ENCODE assay signal across 1 cellular context in the genomic region with DNA sequence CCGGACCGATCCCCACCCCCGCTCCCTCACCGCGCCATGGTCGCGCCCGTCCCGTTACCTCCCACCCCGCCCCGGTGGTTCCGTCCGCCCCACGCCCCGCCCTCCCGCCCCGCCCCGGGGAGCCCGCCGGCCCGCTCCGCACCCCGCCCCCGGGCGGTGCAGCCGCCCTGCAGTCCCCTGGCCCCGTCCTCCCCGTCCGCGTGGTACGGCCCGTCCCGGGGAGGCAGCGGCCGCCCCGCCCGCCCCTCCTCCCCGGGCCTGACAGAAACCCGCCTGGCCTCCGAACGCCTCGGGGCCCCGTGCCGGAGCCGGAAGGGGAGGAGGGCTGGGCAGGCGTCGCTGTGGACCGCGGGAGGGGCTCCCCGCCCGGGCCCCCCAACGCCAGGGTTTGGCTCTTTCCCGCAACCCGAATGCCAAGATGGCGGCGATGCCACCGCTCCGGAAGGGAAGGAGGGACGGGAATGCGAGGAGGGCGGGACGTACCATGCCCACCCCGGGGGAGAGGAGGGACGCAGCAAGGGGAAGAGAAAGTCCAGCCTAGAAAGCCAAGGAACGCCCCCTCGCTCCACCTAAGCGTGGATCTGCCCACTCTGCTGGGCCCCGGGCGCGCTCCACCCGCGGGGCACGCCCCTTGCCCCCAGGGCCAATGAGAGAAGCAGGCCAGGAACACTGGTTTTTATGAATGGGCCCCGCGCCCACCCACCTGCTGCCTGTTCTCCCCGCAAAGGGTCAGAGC.
TF ChIP-seq lines count a peak whose summit lies in the region.

A gene (minus strand): TSS at position 56 of the 736 bp plus-strand sequence. CDS start 132 bp downstream, outside the sequence.

TF ChIP-seq in K562, 482 proteins besides CTCF, POLR2A, EP300 and RAD21 (continued from another document and continues in another):
- TF ChIP-seq, protein P1, sequence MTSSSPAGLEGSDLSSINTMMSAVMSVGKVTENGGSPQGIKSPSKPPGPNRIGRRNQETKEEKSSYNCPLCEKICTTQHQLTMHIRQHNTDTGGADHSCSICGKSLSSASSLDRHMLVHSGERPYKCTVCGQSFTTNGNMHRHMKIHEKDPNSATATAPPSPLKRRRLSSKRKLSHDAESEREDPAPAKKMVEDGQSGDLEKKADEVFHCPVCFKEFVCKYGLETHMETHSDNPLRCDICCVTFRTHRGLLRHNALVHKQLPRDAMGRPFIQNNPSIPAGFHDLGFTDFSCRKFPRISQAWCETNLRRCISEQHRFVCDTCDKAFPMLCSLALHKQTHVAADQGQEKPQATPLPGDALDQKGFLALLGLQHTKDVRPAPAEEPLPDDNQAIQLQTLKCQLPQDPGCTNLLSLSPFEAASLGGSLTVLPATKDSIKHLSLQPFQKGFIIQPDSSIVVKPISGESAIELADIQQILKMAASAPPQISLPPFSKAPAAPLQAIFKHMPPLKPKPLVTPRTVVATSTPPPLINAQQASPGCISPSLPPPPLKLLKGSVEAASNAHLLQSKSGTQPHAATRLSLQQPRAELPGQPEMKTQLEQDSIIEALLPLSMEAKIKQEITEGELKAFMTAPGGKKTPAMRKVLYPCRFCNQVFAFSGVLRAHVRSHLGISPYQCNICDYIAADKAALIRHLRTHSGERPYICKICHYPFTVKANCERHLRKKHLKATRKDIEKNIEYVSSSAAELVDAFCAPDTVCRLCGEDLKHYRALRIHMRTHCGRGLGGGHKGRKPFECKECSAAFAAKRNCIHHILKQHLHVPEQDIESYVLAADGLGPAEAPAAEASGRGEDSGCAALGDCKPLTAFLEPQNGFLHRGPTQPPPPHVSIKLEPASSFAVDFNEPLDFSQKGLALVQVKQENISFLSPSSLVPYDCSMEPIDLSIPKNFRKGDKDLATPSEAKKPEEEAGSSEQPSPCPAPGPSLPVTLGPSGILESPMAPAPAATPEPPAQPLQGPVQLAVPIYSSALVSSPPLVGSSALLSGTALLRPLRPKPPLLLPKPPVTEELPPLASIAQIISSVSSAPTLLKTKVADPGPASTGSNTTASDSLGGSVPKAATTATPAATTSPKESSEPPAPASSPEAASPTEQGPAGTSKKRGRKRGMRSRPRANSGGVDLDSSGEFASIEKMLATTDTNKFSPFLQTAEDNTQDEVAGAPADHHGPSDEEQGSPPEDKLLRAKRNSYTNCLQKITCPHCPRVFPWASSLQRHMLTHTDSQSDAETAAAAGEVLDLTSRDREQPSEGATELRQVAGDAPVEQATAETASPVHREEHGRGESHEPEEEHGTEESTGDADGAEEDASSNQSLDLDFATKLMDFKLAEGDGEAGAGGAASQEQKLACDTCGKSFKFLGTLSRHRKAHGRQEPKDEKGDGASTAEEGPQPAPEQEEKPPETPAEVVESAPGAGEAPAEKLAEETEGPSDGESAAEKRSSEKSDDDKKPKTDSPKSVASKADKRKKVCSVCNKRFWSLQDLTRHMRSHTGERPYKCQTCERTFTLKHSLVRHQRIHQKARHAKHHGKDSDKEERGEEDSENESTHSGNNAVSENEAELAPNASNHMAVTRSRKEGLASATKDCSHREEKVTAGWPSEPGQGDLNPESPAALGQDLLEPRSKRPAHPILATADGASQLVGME (CRISPR knock-in tag; IDR thresholded peaks at IDR 0.05), result peak; percentile 53; the same call in 1 of the 2 replicates
- TF ChIP-seq ZNF717 (CRISPR knock-in tag; IDR thresholded peaks at IDR 0.05) (peak; percentile 77; the same call in 1 of the 2 replicates), KAT7 (CRISPR knock-in tag; IDR thresholded peaks at IDR 0.05; ENCODE audit: borderline replicate concordance) (0 out of 2 replicates have a peak, but pooled peaks have one; percentile 52), CCNT2 (IDR thresholded peaks at IDR 0.05; ENCODE audit: borderline replicate concordance, extremely low read depth, insufficient read length, low read depth, low read length) (peak; percentile 48), NR4A1 (CRISPR knock-in tag; IDR thresholded peaks at IDR 0.05) (peak; percentile 79), NR4A1 (tag; IDR thresholded peaks at IDR 0.05) (peak; percentile 47; the same call in 1 of the 2 replicates), MAFG (tag; conservative IDR thresholded peaks at IDR 0.05) (no peak), ZBTB7A (IDR thresholded peaks at IDR 0.05; ENCODE audit: borderline replicate concordance, control insufficient read depth, low read depth, low read length) (peak; percentile 69; the same call in 1 of the 2 replicates), HCFC1 (IDR thresholded peaks at IDR 0.05; ENCODE audit: low read depth, low read length) (peak; percentile 68), ATF7 (IDR thresholded peaks at IDR 0.05) (peak; percentile 99), GTF2E2 (tag; IDR thresholded peaks at IDR 0.05) (peak; percentile 53; the same call in 1 of the 2 replicates), PHF20 (IDR thresholded peaks at IDR 0.05; ENCODE audit: partially characterized antibody) (peak; percentile 73), KLF13 (tag; IDR thresholded peaks at IDR 0.05; ENCODE audit: borderline replicate concordance, low read depth) (peak; percentile 88), RNF2 (IDR thresholded peaks at IDR 0.05) (peak; percentile 80; the same call in 1 of the 2 replicates), NR3C1 (CRISPR knock-in tag; IDR thresholded peaks at IDR 0.05) (no peak), TAF1 (IDR thresholded peaks at IDR 0.05; ENCODE audit: control insufficient read depth, extremely low read depth, insufficient read depth, low read length, severe bottlenecking) (peak; percentile 66), ELF1 (tag; IDR thresholded peaks at IDR 0.05) (peak; percentile 77; the same call in 1 of the 2 replicates), FIP1L1 (IDR thresholded peaks at IDR 0.05; ENCODE audit: low read depth, low read length, poor library complexity, severe bottlenecking) (peak; percentile 62), MTA2 (IDR thresholded peaks at IDR 0.05; ENCODE audit: low read depth) (no peak), MEF2A (IDR thresholded peaks at IDR 0.05; ENCODE audit: control insufficient read depth, low read depth, low read length) (no peak), POLR2AphosphoS2 (IDR thresholded peaks at IDR 0.05; ENCODE audit: low read length) (peak; percentile 95), CBFB (CRISPR knock-in tag; IDR thresholded peaks at IDR 0.05) (no peak), LCOR (CRISPR knock-in tag; IDR thresholded peaks at IDR 0.05) (peak; percentile 59; the same call in 1 of the 2 replicates), SOX6 (IDR thresholded peaks at IDR 0.05) (0 out of 2 replicates have a peak, but pooled peaks have one; percentile 36), MTA1 (IDR thresholded peaks at IDR 0.05; ENCODE audit: borderline replicate concordance) (no peak), SNIP1 (IDR thresholded peaks at IDR 0.05; ENCODE audit: low read depth) (no peak), ETS2 (tag; IDR thresholded peaks at IDR 0.05; ENCODE audit: borderline replicate concordance, poor library complexity, severe bottlenecking) (no peak)
- TF ChIP-seq, protein P2, sequence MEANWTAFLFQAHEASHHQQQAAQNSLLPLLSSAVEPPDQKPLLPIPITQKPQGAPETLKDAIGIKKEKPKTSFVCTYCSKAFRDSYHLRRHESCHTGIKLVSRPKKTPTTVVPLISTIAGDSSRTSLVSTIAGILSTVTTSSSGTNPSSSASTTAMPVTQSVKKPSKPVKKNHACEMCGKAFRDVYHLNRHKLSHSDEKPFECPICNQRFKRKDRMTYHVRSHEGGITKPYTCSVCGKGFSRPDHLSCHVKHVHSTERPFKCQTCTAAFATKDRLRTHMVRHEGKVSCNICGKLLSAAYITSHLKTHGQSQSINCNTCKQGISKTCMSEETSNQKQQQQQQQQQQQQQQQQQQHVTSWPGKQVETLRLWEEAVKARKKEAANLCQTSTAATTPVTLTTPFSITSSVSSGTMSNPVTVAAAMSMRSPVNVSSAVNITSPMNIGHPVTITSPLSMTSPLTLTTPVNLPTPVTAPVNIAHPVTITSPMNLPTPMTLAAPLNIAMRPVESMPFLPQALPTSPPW (CRISPR knock-in tag; IDR thresholded peaks at IDR 0.05), result peak; percentile 96
- TF ChIP-seq, protein P3, sequence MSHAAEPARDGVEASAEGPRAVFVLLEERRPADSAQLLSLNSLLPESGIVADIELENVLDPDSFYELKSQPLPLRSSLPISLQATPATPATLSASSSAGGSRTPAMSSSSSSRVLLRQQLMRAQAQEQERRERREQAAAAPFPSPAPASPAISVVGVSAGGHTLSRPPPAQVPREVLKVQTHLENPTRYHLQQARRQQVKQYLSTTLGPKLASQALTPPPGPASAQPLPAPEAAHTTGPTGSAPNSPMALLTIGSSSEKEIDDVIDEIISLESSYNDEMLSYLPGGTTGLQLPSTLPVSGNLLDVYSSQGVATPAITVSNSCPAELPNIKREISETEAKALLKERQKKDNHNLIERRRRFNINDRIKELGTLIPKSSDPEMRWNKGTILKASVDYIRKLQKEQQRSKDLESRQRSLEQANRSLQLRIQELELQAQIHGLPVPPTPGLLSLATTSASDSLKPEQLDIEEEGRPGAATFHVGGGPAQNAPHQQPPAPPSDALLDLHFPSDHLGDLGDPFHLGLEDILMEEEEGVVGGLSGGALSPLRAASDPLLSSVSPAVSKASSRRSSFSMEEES (CRISPR knock-in tag; IDR thresholded peaks at IDR 0.05), result peak; percentile 4; the same call in 1 of the 2 replicates
- TF ChIP-seq, protein P4, sequence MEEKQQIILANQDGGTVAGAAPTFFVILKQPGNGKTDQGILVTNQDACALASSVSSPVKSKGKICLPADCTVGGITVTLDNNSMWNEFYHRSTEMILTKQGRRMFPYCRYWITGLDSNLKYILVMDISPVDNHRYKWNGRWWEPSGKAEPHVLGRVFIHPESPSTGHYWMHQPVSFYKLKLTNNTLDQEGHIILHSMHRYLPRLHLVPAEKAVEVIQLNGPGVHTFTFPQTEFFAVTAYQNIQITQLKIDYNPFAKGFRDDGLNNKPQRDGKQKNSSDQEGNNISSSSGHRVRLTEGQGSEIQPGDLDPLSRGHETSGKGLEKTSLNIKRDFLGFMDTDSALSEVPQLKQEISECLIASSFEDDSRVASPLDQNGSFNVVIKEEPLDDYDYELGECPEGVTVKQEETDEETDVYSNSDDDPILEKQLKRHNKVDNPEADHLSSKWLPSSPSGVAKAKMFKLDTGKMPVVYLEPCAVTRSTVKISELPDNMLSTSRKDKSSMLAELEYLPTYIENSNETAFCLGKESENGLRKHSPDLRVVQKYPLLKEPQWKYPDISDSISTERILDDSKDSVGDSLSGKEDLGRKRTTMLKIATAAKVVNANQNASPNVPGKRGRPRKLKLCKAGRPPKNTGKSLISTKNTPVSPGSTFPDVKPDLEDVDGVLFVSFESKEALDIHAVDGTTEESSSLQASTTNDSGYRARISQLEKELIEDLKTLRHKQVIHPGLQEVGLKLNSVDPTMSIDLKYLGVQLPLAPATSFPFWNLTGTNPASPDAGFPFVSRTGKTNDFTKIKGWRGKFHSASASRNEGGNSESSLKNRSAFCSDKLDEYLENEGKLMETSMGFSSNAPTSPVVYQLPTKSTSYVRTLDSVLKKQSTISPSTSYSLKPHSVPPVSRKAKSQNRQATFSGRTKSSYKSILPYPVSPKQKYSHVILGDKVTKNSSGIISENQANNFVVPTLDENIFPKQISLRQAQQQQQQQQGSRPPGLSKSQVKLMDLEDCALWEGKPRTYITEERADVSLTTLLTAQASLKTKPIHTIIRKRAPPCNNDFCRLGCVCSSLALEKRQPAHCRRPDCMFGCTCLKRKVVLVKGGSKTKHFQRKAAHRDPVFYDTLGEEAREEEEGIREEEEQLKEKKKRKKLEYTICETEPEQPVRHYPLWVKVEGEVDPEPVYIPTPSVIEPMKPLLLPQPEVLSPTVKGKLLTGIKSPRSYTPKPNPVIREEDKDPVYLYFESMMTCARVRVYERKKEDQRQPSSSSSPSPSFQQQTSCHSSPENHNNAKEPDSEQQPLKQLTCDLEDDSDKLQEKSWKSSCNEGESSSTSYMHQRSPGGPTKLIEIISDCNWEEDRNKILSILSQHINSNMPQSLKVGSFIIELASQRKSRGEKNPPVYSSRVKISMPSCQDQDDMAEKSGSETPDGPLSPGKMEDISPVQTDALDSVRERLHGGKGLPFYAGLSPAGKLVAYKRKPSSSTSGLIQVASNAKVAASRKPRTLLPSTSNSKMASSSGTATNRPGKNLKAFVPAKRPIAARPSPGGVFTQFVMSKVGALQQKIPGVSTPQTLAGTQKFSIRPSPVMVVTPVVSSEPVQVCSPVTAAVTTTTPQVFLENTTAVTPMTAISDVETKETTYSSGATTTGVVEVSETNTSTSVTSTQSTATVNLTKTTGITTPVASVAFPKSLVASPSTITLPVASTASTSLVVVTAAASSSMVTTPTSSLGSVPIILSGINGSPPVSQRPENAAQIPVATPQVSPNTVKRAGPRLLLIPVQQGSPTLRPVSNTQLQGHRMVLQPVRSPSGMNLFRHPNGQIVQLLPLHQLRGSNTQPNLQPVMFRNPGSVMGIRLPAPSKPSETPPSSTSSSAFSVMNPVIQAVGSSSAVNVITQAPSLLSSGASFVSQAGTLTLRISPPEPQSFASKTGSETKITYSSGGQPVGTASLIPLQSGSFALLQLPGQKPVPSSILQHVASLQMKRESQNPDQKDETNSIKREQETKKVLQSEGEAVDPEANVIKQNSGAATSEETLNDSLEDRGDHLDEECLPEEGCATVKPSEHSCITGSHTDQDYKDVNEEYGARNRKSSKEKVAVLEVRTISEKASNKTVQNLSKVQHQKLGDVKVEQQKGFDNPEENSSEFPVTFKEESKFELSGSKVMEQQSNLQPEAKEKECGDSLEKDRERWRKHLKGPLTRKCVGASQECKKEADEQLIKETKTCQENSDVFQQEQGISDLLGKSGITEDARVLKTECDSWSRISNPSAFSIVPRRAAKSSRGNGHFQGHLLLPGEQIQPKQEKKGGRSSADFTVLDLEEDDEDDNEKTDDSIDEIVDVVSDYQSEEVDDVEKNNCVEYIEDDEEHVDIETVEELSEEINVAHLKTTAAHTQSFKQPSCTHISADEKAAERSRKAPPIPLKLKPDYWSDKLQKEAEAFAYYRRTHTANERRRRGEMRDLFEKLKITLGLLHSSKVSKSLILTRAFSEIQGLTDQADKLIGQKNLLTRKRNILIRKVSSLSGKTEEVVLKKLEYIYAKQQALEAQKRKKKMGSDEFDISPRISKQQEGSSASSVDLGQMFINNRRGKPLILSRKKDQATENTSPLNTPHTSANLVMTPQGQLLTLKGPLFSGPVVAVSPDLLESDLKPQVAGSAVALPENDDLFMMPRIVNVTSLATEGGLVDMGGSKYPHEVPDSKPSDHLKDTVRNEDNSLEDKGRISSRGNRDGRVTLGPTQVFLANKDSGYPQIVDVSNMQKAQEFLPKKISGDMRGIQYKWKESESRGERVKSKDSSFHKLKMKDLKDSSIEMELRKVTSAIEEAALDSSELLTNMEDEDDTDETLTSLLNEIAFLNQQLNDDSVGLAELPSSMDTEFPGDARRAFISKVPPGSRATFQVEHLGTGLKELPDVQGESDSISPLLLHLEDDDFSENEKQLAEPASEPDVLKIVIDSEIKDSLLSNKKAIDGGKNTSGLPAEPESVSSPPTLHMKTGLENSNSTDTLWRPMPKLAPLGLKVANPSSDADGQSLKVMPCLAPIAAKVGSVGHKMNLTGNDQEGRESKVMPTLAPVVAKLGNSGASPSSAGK (IDR thresholded peaks at IDR 0.05), result no peak
- TF ChIP-seq, protein P5, sequence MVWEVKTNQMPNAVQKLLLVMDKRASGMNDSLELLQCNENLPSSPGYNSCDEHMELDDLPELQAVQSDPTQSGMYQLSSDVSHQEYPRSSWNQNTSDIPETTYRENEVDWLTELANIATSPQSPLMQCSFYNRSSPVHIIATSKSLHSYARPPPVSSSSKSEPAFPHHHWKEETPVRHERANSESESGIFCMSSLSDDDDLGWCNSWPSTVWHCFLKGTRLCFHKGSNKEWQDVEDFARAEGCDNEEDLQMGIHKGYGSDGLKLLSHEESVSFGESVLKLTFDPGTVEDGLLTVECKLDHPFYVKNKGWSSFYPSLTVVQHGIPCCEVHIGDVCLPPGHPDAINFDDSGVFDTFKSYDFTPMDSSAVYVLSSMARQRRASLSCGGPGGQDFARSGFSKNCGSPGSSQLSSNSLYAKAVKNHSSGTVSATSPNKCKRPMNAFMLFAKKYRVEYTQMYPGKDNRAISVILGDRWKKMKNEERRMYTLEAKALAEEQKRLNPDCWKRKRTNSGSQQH (CRISPR knock-in tag; IDR thresholded peaks at IDR 0.05), result peak; percentile 73; the same call in 1 of the 2 replicates
- TF ChIP-seq, protein P6, sequence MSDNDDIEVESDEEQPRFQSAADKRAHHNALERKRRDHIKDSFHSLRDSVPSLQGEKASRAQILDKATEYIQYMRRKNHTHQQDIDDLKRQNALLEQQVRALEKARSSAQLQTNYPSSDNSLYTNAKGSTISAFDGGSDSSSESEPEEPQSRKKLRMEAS (CRISPR knock-in tag; IDR thresholded peaks at IDR 0.05), result peak; percentile 46; the same call in 1 of the 2 replicates
